ENCODE assay signal across 12 cellular contexts in the genomic region with DNA sequence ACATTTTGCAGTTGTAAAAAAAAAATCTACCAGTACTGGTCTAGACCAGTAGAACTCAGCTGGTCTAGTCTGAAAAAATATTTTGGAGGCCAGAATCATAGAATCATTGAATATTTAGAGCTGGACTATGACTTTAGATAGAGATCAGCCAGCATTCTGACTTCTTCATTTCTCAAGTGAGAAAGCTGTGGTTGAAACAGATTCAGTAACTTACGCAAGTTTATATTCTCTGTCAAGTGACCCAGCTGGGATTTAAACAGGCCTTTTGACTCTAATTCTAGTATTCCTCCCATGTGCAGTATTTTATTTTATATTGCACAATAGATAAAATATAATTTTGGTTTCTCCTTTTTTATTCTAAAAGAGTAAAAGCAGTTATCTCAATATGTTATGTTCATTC. TPM values are rescaled to one million over a fixed set of nuclear protein-coding genes. Genes with fewer than 3 reads are reported as not detected.
DNase-seq lines count a peak whose midpoint lies in the region; ATAC-seq, FAIRE-seq and TF ChIP-seq lines count a peak whose summit lies in the region.
"Had no signal": no experiment of that assay in that cellular context is flagged by ENCODE, and none has a peak within 500 bp of the region (broad histone marks: within the 10 kb centered on the region; RNA-seq: fewer than 3 reads in every experiment).

No MANE protein-coding gene starts in this region.

- peak overlapping the region; percentile 76 for H3K27ac Mint-ChIP-seq in chondrocyte (ENCODE audit: unreplicated experiment)

- TF ChIP-seq CTCF in GM10248 (IDR thresholded peaks at IDR 0.05; ENCODE audit: control extremely low read depth, extremely low read depth, low read depth, missing control alignments): no peak
- no peak for TF ChIP-seq CTCF in chondrocyte (IDR thresholded peaks at IDR 0.05)
- no peak for TF ChIP-seq CTCF in body of pancreas (IDR thresholded peaks at IDR 0.05)

- H3K36me3 ChIP-seq in skeletal muscle tissue (ENCODE audit: control insufficient read depth in 3 of 3, insufficient read depth in 3 of 3, low read length in 3 of 3): peaks cover 0 to 5% (median 3%) of the 10 kb centered on the region in 3 donors
- no peaks in the 10 kb centered on the region for H3K36me3 ChIP-seq in body of pancreas (replicated peaks in 1 of 2; ENCODE audit: insufficient read depth in 1 of 2, low read depth in 2 of 2)

- TF ChIP-seq POLR2A in body of pancreas (IDR thresholded peaks at IDR 0.05) (no peak), H54 (IDR thresholded peaks at IDR 0.05; ENCODE audit: low read depth, low read length) (no peak)

- intact Hi-C loops in body of pancreas (cut with DNase I): no loop called here

- no peak for FAIRE-seq in H54 (lab: Jason Lieb, UNC)
- FAIRE-seq: HTR-8/SVneo, urothelium cell line had no signal

- H3K9me3 Mint-ChIP-seq in chondrocyte (ENCODE audit: low read depth): no peaks in the 10 kb centered on the region
- H3K9me3 Mint-ChIP-seq: immature natural killer cell had no signal

- no peak overlapping the region for H3K9ac ChIP-seq in skeletal muscle tissue (ENCODE audit: low read depth in 1 of 3, low read length in 3 of 3)

- H3K9me3 ChIP-seq in skeletal muscle tissue (ENCODE audit: control insufficient read depth in 3 of 3, low read length in 3 of 3) (no peaks in the 10 kb centered on the region), body of pancreas (no peaks in the 10 kb centered on the region)

- no peak overlapping the region for H3K4me3 ChIP-seq in skeletal muscle tissue (ENCODE audit: low read length in 3 of 3)
- no peak overlapping the region for H3K4me3 ChIP-seq in body of pancreas

- H3K4me1 ChIP-seq in skeletal muscle tissue (ENCODE audit: control insufficient read depth in 3 of 3, insufficient read depth in 3 of 3, low read length in 3 of 3) (peaks cover 43 to 64% (median 63%) of the 10 kb centered on the region in 3 donors), body of pancreas (peaks cover 65% of the 10 kb centered on the region)

- peaks cover 11% of the 10 kb centered on the region for H3K36me3 Mint-ChIP-seq in chondrocyte (ENCODE audit: low read depth)

- no peak overlapping the region for H3K4me3 Mint-ChIP-seq in chondrocyte (ENCODE audit: unreplicated experiment)
- H3K4me3 Mint-ChIP-seq: activated CD4-positive, alpha-beta T cell treated with anti-CD3 and anti-CD28 coated beads for 36 hours; immature natural killer cell had no signal

- peak; percentile 36 for ATAC-seq in HG02798 (IDR thresholded peaks at IDR 0.05; ENCODE audit: poor library complexity, unreplicated experiment)
- no peak for ATAC-seq in body of pancreas

- CTCF ChIA-PET in GM10248 (lab: Yijun Ruan, JAX): interaction anchor here (1.3 to 2.3 kb wide), 4 partner anchors 10 to 67 kb away, joined by 3 to 6 read pairs (median 4); no protein-coding TSS in a partner anchor

- H3K27me3 Mint-ChIP-seq in chondrocyte (ENCODE audit: low read depth): no peaks in the 10 kb centered on the region
- H3K27me3 Mint-ChIP-seq: activated CD4-positive, alpha-beta T cell treated with anti-CD3 and anti-CD28 coated beads for 36 hours had no signal

- POLR2A ChIA-PET in GM10248 (lab: Yijun Ruan, JAX): interaction anchor here (0.6 kb wide), 1 partner anchor 178 kb away, joined by 3 read pairs; no protein-coding TSS in a partner anchor

- DNase-seq in GM10248 (ENCODE audit: extremely low spot score): peak; percentile 25
- no peak for DNase-seq in chondrocyte (ENCODE audit: low spot score)
- DNase-seq in DMS153 treated with DMSO at 0.1 percent for 48 hours (lab: John Stamatoyannopoulos, UW; ENCODE audit: unreplicated experiment): no peak
- DNase-seq in body of pancreas: no peak
- no peak for DNase-seq in H54 (ENCODE audit: insufficient read length, low spot score)
- DNase-seq: activated CD4-positive, alpha-beta T cell treated with anti-CD3 and anti-CD28 coated beads for 36 hours; immature natural killer cell; NCI-H2081 treated with DMSO at 0.1 percent for 48 hours had no signal

- WGBS in body of pancreas, 2 donors: 77 to 89% methylated on average over 1 of the region's 1 CpG

- H3K27ac ChIP-seq in skeletal muscle tissue (ENCODE audit: low read depth, low read length) (peak overlapping the region; percentile 14), body of pancreas (no peak overlapping the region)

- H3K27me3 ChIP-seq in skeletal muscle tissue (ENCODE audit: control insufficient read depth in 3 of 3, insufficient read depth in 3 of 3, low read length in 3 of 3) (no peaks in the 10 kb centered on the region), body of pancreas (no peaks in the 10 kb centered on the region)

- H3K4me1 Mint-ChIP-seq in chondrocyte (ENCODE audit: low read depth): peaks cover 64% of the 10 kb centered on the region

RNA-seq across cellular contexts. Expression of a gene that starts 4.9 kb away (rescaled TPM):
- total RNA-seq in chondrocyte (42.8 to 57.6 TPM (median 52.1 TPM) in 3 replicates), skeletal muscle tissue (24.5 TPM), body of pancreas (10 to 100 TPM; 46.1 to 82.2 TPM)
